ENCODE assay signal across 18 cellular contexts in the genomic region with DNA sequence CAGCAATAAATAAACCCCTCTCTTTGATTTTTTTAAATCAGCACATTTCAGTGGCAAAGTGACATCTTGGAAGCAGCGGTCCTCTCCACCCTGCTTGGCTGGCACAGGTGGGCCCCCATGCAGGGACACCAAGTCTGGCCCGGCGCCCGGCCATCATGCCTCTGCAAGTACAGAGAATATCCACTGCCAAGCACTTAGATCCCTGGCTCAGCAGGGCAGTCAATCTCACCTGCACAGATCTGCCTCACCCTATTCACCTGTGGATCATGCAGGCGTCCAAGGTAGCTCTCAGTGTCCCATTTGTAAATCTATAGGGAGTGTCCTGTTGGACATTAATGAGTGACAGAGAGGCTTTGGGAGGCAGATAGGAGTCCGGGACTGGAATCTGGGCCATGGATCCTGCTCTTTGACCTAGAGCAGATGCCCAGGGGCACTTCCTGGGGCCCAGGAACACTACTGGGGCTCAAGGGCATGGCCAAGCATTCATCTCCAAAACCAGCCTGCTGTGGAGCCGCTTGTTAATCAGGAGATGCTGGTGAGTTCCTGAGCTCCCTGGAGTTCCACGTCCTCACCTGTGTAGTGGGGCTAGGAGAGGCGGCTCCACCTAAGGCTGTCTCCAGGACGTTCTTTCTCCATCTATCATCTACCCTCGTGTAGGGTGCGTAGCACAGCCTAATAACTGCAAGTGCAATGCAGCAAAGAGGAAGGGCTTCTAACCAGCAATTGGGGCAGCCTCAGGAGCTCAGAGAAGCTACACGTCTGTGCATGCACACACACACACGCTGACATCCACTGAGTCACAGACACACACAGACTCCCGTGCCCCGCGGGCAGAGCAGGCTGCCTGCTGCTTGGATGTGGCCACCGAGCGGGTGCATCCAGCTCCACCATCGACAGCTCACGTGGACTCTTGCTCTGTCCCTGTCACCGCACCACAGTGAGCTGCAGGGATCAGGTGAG.
DNase-seq lines count a peak whose midpoint lies in the region; ATAC-seq, FAIRE-seq and TF ChIP-seq lines count a peak whose summit lies in the region.
"Had no signal": no experiment of that assay in that cellular context is flagged by ENCODE, and none has a peak within 500 bp of the region (broad histone marks: within the 10 kb centered on the region; RNA-seq: fewer than 3 reads in every experiment).

No MANE protein-coding gene starts in this region.

- TF ChIP-seq RAD21 in Ishikawa (IDR thresholded peaks at IDR 0.05; ENCODE audit: low read depth), result no peak

- H3K27me3 ChIP-seq in bronchial epithelial cell (ENCODE audit: control insufficient read depth, insufficient read depth, low read length), result peaks cover 4% of the 10 kb centered on the region
- H3K27me3 ChIP-seq: gastrocnemius medialis, spleen had no signal

- H3K27me3 Mint-ChIP-seq in CD14-positive monocyte (ENCODE audit: low read depth in 3 of 3), result peaks cover 0 to 11% (median 0%) of the 10 kb centered on the region in 3 donors
- H3K27me3 Mint-ChIP-seq in activated CD4-positive, alpha-beta T cell treated with anti-CD3 and anti-CD28 coated beads, Interleukin-2, amount 10 ng/mL, durations not matched to agents 24 days and 14 days, result no peaks in the 10 kb centered on the region
- H3K27me3 Mint-ChIP-seq: activated T-helper 17 cell treated with anti-CD3 and anti-CD28 coated beads, Interleukin-2, amount 50 U/mL, for 72 hours had no signal

- peak; percentile 29 for DNase-seq in CD14-positive monocyte (ENCODE audit: low spot score)
- peak; percentile 82 for DNase-seq in bronchial epithelial cell (ENCODE audit: low read depth)
- DNase-seq in mesenteric fat pad (ENCODE audit: low spot score), result peak; percentile 84
- DNase-seq in activated CD4-positive, alpha-beta T cell treated with anti-CD3 and anti-CD28 coated beads, Interleukin-2, amount 10 ng/mL, durations not matched to agents 24 days and 14 days, result no peak
- DNase-seq in stimulated activated CD4-positive, alpha-beta T cell treated with anti-CD3 and anti-CD28 coated beads, Interleukin-4, amount 100 ng/mL, for 24 hours, result no peak
- DNase-seq: activated CD4-positive, CD25-positive, alpha-beta regulatory T cell; CD8-positive, alpha-beta T cell; DND-41; erythroblast; gastrocnemius medialis; left cardiac atrium; midbrain; spleen had no signal

- no peak for TF ChIP-seq CTCF in CD14-positive monocyte (IDR thresholded peaks at IDR 0.05)
- TF ChIP-seq CTCF in bronchial epithelial cell (IDR thresholded peaks at IDR 0.05; ENCODE audit: insufficient read depth, low read length, severe bottlenecking), result no peak

- peaks cover 37% of the 10 kb centered on the region for H3K4me1 Mint-ChIP-seq in CD14-positive monocyte
- H3K4me1 Mint-ChIP-seq in activated CD4-positive, alpha-beta T cell treated with anti-CD3 and anti-CD28 coated beads, Interleukin-2, amount 10 ng/mL, durations not matched to agents 24 days and 14 days, result peaks cover 2% of the 10 kb centered on the region
- H3K4me1 Mint-ChIP-seq: activated T-helper 17 cell treated with anti-CD3 and anti-CD28 coated beads, Interleukin-2, amount 50 U/mL, for 72 hours had no signal

- no peak for TF ChIP-seq EP300 in Ishikawa (IDR thresholded peaks at IDR 0.05; ENCODE audit: borderline replicate concordance)

- intact Hi-C loops in CD14-positive monocyte (cut with micrococcal nuclease), result loop anchor here in 1 of 2 donors (5.0 to 10.0 kb wide), 2 partner anchors 43 to 90 kb away; no protein-coding TSS in a partner anchor
- intact Hi-C loops in activated CD4-positive, alpha-beta T cell treated with anti-CD3 and anti-CD28 coated beads, Interleukin-2, amount 10 ng/mL, durations not matched to agents 24 days and 14 days (cut with micrococcal nuclease), result no loop called here

- peaks cover 4 to 17% (median 8%) of the 10 kb centered on the region in 7 donors for H3K9me3 Mint-ChIP-seq in CD14-positive monocyte
- no peaks in the 10 kb centered on the region for H3K9me3 Mint-ChIP-seq in activated CD4-positive, alpha-beta T cell treated with anti-CD3 and anti-CD28 coated beads, Interleukin-2, amount 10 ng/mL, durations not matched to agents 24 days and 14 days
- H3K9me3 Mint-ChIP-seq: activated T-helper 17 cell treated with anti-CD3 and anti-CD28 coated beads, Interleukin-2, amount 50 U/mL, for 72 hours had no signal

- FAIRE-seq in bronchial epithelial cell (lab: Jason Lieb, UNC), result peak; percentile 86
- FAIRE-seq: K562 had no signal

- H3K36me3 ChIP-seq in bronchial epithelial cell (ENCODE audit: control insufficient read depth, insufficient read depth, low read length), result no peaks in the 10 kb centered on the region
- H3K36me3 ChIP-seq: gastrocnemius medialis, spleen had no signal

- no peak overlapping the region for H3K4me3 ChIP-seq in bronchial epithelial cell (ENCODE audit: low read depth, low read length)
- H3K4me3 ChIP-seq: gastrocnemius medialis, K562, SK-N-MC, spleen had no signal

- no peak overlapping the region for H3K4me3 Mint-ChIP-seq in CD14-positive monocyte
- no peak overlapping the region for H3K4me3 Mint-ChIP-seq in activated CD4-positive, alpha-beta T cell treated with anti-CD3 and anti-CD28 coated beads, Interleukin-2, amount 10 ng/mL, durations not matched to agents 24 days and 14 days
- H3K4me3 Mint-ChIP-seq: activated T-helper 17 cell treated with anti-CD3 and anti-CD28 coated beads, Interleukin-2, amount 50 U/mL, for 72 hours; CD8-positive, alpha-beta T cell had no signal

- ATAC-seq in HG02588 (IDR thresholded peaks at IDR 0.05; ENCODE audit: unreplicated experiment), result no peak
- ATAC-seq: activated T-helper 17 cell treated with anti-CD3 and anti-CD28 coated beads, Interleukin-2, amount 50 U/mL, for 72 hours; CD8-positive, alpha-beta T cell; gastrocnemius medialis; K562; left cardiac atrium had no signal

- no peaks in the 10 kb centered on the region for H3K36me3 Mint-ChIP-seq in CD14-positive monocyte
- H3K36me3 Mint-ChIP-seq in activated CD4-positive, alpha-beta T cell treated with anti-CD3 and anti-CD28 coated beads, Interleukin-2, amount 10 ng/mL, durations not matched to agents 24 days and 14 days (ENCODE audit: low read depth), result no peaks in the 10 kb centered on the region
- H3K36me3 Mint-ChIP-seq: CD8-positive, alpha-beta T cell had no signal

- H3K27ac Mint-ChIP-seq in CD14-positive monocyte, result no peak overlapping the region
- H3K27ac Mint-ChIP-seq in activated CD4-positive, alpha-beta T cell treated with anti-CD3 and anti-CD28 coated beads, Interleukin-2, amount 10 ng/mL, durations not matched to agents 24 days and 14 days, result no peak overlapping the region
- H3K27ac Mint-ChIP-seq: activated T-helper 17 cell treated with anti-CD3 and anti-CD28 coated beads, Interleukin-2, amount 50 U/mL, for 72 hours; CD8-positive, alpha-beta T cell had no signal

TF ChIP-seq in Ishikawa, 13 proteins besides CTCF, POLR2A, EP300 and RAD21:
- TF ChIP-seq NFIC (IDR thresholded peaks at IDR 0.05) (0 out of 2 replicates have a peak, but pooled peaks have one; percentile 31), CREB1 (IDR thresholded peaks at IDR 0.05; ENCODE audit: low read depth) (no peak), EGR1 (IDR thresholded peaks at IDR 0.05) (no peak)

Comparison
In these comparisons a context has a peak if more than half of its experiments do, and no peak if none do; other contexts are left out.
1. DNase-seq: peak in CD14-positive monocyte (single experiment), bronchial epithelial cell (single experiment) and mesenteric fat pad (single experiment); none in activated CD4-positive, alpha-beta T cell treated with anti-CD3 and anti-CD28 coated beads, Interleukin-2, amount 10 ng/mL, durations not matched to agents 24 days and 14 days (single experiment) and stimulated activated CD4-positive, alpha-beta T cell treated with anti-CD3 and anti-CD28 coated beads, Interleukin-4, amount 100 ng/mL, for 24 hours (single experiment).